In genomic region chr9:34988218-34989055, GRCh38 we compare ENCODE assay signal across 8 cellular contexts. TPM values are rescaled to one million over a fixed set of nuclear protein-coding genes. Genes with fewer than 3 reads are reported as not detected.
A peak's percentile ranks its signal among the peaks of the same experiment; 100 is the strongest.
DNase-seq lines count a peak whose midpoint lies in the region; ATAC-seq and TF ChIP-seq lines count a peak whose summit lies in the region.

No MANE protein-coding gene starts in this region.

- ATAC-seq in GM21619 (IDR thresholded peaks at IDR 0.05; ENCODE audit: unreplicated experiment), result no peak

- CTCF ChIA-PET in MCF 10A (lab: Yijun Ruan, JAX), result interaction anchor here (0.6 to 3.6 kb wide), 3 partner anchors 11 to 89 kb away, joined by 3 to 23 read pairs (median 4); no protein-coding TSS in a partner anchor

- H3K9me3 ChIP-seq in Peyer's patch, result no peaks in the 10 kb centered on the region

- H3K27me3 ChIP-seq in Peyer's patch (no peaks in the 10 kb centered on the region), kidney epithelial cell (ENCODE audit: control insufficient read depth, insufficient read depth, low read length) (peaks cover 3% of the 10 kb centered on the region)

- peaks cover 24% of the 10 kb centered on the region for H3K4me1 Mint-ChIP-seq in MCF 10A (ENCODE audit: insufficient read depth, unreplicated experiment)

- TF ChIP-seq CTCF in Peyer's patch (IDR thresholded peaks at IDR 0.05), result no peak
- TF ChIP-seq CTCF in MCF 10A (IDR thresholded peaks at IDR 0.05; ENCODE audit: unreplicated experiment), result no peak
- no peak for TF ChIP-seq CTCF in kidney epithelial cell (IDR thresholded peaks at IDR 0.05; ENCODE audit: insufficient read depth, low read length, poor library complexity, severe bottlenecking)

- no peaks in the 10 kb centered on the region for H3K36me3 ChIP-seq in Peyer's patch
- H3K36me3 ChIP-seq in kidney epithelial cell (ENCODE audit: control insufficient read depth, insufficient read depth, low read length), result no peaks in the 10 kb centered on the region

- H3K27ac Mint-ChIP-seq in MCF 10A (ENCODE audit: low read depth, unreplicated experiment), result peak overlapping the region; percentile 46

- H3K4me3 Mint-ChIP-seq in MCF 10A (ENCODE audit: unreplicated experiment), result peak overlapping the region; percentile 78

- intact Hi-C loops in MCF 10A (cut with micrococcal nuclease), result no loop called here

- H3K27ac ChIP-seq in Peyer's patch, result peak overlapping the region; percentile 56 to 91 (median 72)

- DNase-seq in Peyer's patch (peak in 2 of 3 donors; percentile 48 to 65), MCF 10A (ENCODE audit: unreplicated experiment) (no peak), kidney epithelial cell (ENCODE audit: low read depth) (no peak), AG08396 (ENCODE audit: low spot score) (no peak), COR-L47 (lab: John Stamatoyannopoulos, UW) (no peak)
- peak; percentile 68 for DNase-seq in stimulated activated CD4-positive, alpha-beta T cell treated with anti-CD3 and anti-CD28 coated beads, Interleukin-2, amount 100 ng/mL, for 4 hours (ENCODE audit: low read depth)

- H3K4me3 ChIP-seq in GM08714 (ENCODE audit: low read length), result peak overlapping the region; percentile 67; the same call in 1 of the 2 replicates
- peak overlapping the region; percentile 67 to 89 (median 80) for H3K4me3 ChIP-seq in Peyer's patch
- peak overlapping the region; percentile 35 for H3K4me3 ChIP-seq in kidney epithelial cell (ENCODE audit: low read depth, low read length)

- H3K36me3 Mint-ChIP-seq in MCF 10A (ENCODE audit: insufficient read depth, unreplicated experiment), result peaks cover 6% of the 10 kb centered on the region

- TF ChIP-seq POLR2A in Peyer's patch (IDR thresholded peaks at IDR 0.05), result no peak

- POLR2A ChIA-PET in MCF 10A (lab: Yijun Ruan, JAX), result interaction anchor here (1.1 to 1.9 kb wide), 3 partner anchors 13 to 91 kb away, joined by 3 to 9 read pairs (median 8); partner anchors contain the start of gene FANCG

- no peaks in the 10 kb centered on the region for H3K27me3 Mint-ChIP-seq in MCF 10A (ENCODE audit: insufficient read depth, unreplicated experiment)

- no peaks in the 10 kb centered on the region for H3K9me3 Mint-ChIP-seq in MCF 10A (ENCODE audit: unreplicated experiment)

- H3K4me1 ChIP-seq in Peyer's patch, result peaks cover 0 to 24% (median 17%) of the 10 kb centered on the region in 4 donors

- no TSS peak for BruUV-seq in MCF 10A (replicated peaks; lab: Mats Ljungman, UMichigan)

RNA-seq across cellular contexts. Expression of gene DNAJB5, which starts 1.1 kb away (rescaled TPM):
- total RNA-seq in Peyer's patch, result 1 to 10 TPM; 2.6 to 7.6 (median 4.7) TPM
- total RNA-seq in MCF 10A (2022), result 2.2 and 2.9 TPM in 2 replicates
- 24.8 and 25.5 TPM in 2 replicates for total RNA-seq in kidney epithelial cell

RNA-seq across cellular contexts. Expression of gene PHF24, which starts 30.4 kb away (rescaled TPM):
- total RNA-seq in Peyer's patch, result under 1 TPM in 1 of 4 donors, not detected in 3; 0.76 TPM
- total RNA-seq in MCF 10A (2022), result not detected in 2 replicates
- total RNA-seq in kidney epithelial cell, result 0.07 and 0.58 TPM in 2 replicates

Comparison
In these comparisons a context has a peak if more than half of its experiments do, and no peak if none do; other contexts are left out.
1. DNase-seq: peak in Peyer's patch (2 of 3) and stimulated activated CD4-positive, alpha-beta T cell treated with anti-CD3 and anti-CD28 coated beads, Interleukin-2, amount 100 ng/mL, for 4 hours (single experiment); none in MCF 10A (single experiment), kidney epithelial cell (single experiment), AG08396 (single experiment) and COR-L47 (single experiment).
2. Peak in every context shown above with its lines, with median percentiles within 50 percentile points of each other: H3K4me3 ChIP-seq.